Comparison of ENCODE assay signal across 24 cellular contexts in genomic region chr4:111501946-111502345, GRCh38.
"Had no signal": no experiment of that assay in that cellular context is flagged by ENCODE, and none has a peak within 500 bp of the region (broad histone marks: within the 10 kb centered on the region; RNA-seq: fewer than 3 reads in every experiment).

No MANE protein-coding gene starts in this region.

- FAIRE-seq: keratinocyte, pancreas had no signal

- H3K36me3 Mint-ChIP-seq: activated CD4-positive, alpha-beta memory T cell treated with anti-CD3 and anti-CD28 coated beads for 36 hours; activated naive CD8-positive, alpha-beta T cell treated with anti-CD3 and anti-CD28 coated beads for 36 hours; memory B cell; stimulated activated naive B cell treated with anti-CD40 and anti-IgM and Interleukin-4, amounts not matched to agents 10 μg/mL and 1 μg/mL and 100 μg/mL, for 72 hours; type B pancreatic cell had no signal

- H3K4me3 Mint-ChIP-seq: activated CD4-positive, alpha-beta memory T cell treated with anti-CD3 and anti-CD28 coated beads for 36 hours; activated naive CD8-positive, alpha-beta T cell treated with anti-CD3 and anti-CD28 coated beads for 36 hours; memory B cell; nephron progenitor cell; stimulated activated naive B cell treated with anti-CD40 and anti-IgM and Interleukin-4, amounts not matched to agents 10 μg/mL and 1 μg/mL and 100 μg/mL, for 72 hours; T-helper 17 cell; type B pancreatic cell had no signal

- DNase-seq: activated CD4-positive, alpha-beta memory T cell treated with anti-CD3 and anti-CD28 coated beads for 36 hours; activated CD4-positive, alpha-beta T cell treated with anti-CD3 and anti-CD28 coated beads for 4 hours; activated CD4-positive, CD25-positive, alpha-beta regulatory T cell; activated naive CD4-positive, alpha-beta T cell treated with Interleukin-2 at 50 U/mL for 16 hours; activated naive CD8-positive, alpha-beta T cell treated with anti-CD3 and anti-CD28 coated beads for 36 hours; activated T-cell treated with anti-CD3 and anti-CD28 coated beads, Interleukin-2, amount 50 U/mL, for 48 hours; amniotic stem cell; cerebellar nuclear complex; gastrocnemius medialis; head of caudate nucleus; left colon; nephron progenitor cell; pancreas; psoas muscle; stimulated activated CD4-positive, alpha-beta T cell treated with anti-CD3 and anti-CD28 coated beads, Interleukin-12 subunit alpha, Interleukin-12 subunit beta, amount 100 ng/mL, for 4 hours; stimulated activated naive B cell treated with anti-CD40 and anti-IgM and Interleukin-4, amounts not matched to agents 10 μg/mL and 1 μg/mL and 100 μg/mL, for 72 hours; T-helper 17 cell; testis had no signal

- H3K4me3 ChIP-seq: coronary artery, esophagus muscularis mucosa, gastrocnemius medialis, pancreas, psoas muscle, right atrium auricular region, testis had no signal

- H3K27me3 ChIP-seq: esophagus muscularis mucosa, gastrocnemius medialis, pancreas, testis had no signal

- H3K36me3 ChIP-seq: esophagus muscularis mucosa, gastrocnemius medialis, pancreas, right atrium auricular region had no signal

- H3K9me3 Mint-ChIP-seq: memory B cell; nephron progenitor cell; stimulated activated naive B cell treated with anti-CD40 and anti-IgM and Interleukin-4, amounts not matched to agents 10 μg/mL and 1 μg/mL and 100 μg/mL, for 72 hours; type B pancreatic cell had no signal

- H3K4me1 Mint-ChIP-seq: activated naive CD8-positive, alpha-beta T cell treated with anti-CD3 and anti-CD28 coated beads for 36 hours; memory B cell; nephron progenitor cell; stimulated activated naive B cell treated with anti-CD40 and anti-IgM and Interleukin-4, amounts not matched to agents 10 μg/mL and 1 μg/mL and 100 μg/mL, for 72 hours; T-helper 17 cell had no signal

- H3K27ac ChIP-seq: coronary artery, esophagus muscularis mucosa, gastrocnemius medialis, pancreas, psoas muscle, right atrium auricular region, testis had no signal

- H3K27ac Mint-ChIP-seq: activated CD4-positive, alpha-beta memory T cell treated with anti-CD3 and anti-CD28 coated beads for 36 hours; activated naive CD8-positive, alpha-beta T cell treated with anti-CD3 and anti-CD28 coated beads for 36 hours; memory B cell; nephron progenitor cell; stimulated activated naive B cell treated with anti-CD40 and anti-IgM and Interleukin-4, amounts not matched to agents 10 μg/mL and 1 μg/mL and 100 μg/mL, for 72 hours; T-helper 17 cell; type B pancreatic cell had no signal

- ATAC-seq: gastrocnemius medialis; left colon; pancreas; psoas muscle; stimulated activated naive B cell treated with anti-CD40 and anti-IgM and Interleukin-4, amounts not matched to agents 10 μg/mL and 1 μg/mL and 100 μg/mL, for 72 hours; T-helper 17 cell had no signal

- H3K4me1 ChIP-seq: esophagus muscularis mucosa, gastrocnemius medialis, pancreas, psoas muscle, right atrium auricular region, testis had no signal

- H3K9me3 ChIP-seq: esophagus muscularis mucosa, gastrocnemius medialis, pancreas, psoas muscle, right atrium auricular region, testis had no signal

- H3K27me3 Mint-ChIP-seq: activated CD4-positive, alpha-beta memory T cell treated with anti-CD3 and anti-CD28 coated beads for 36 hours; activated naive CD8-positive, alpha-beta T cell treated with anti-CD3 and anti-CD28 coated beads for 36 hours; memory B cell; stimulated activated naive B cell treated with anti-CD40 and anti-IgM and Interleukin-4, amounts not matched to agents 10 μg/mL and 1 μg/mL and 100 μg/mL, for 72 hours; T-helper 17 cell; type B pancreatic cell had no signal
